1 cellular context compared by ENCODE assay signal in genomic region chr7:149261829-149262617, GRCh38.
TF ChIP-seq lines count a peak whose summit lies in the region.

TSS of gene ZNF783 (plus strand) at chr7:149262196. CDS start at chr7:149262334, 138 bp downstream.

TF ChIP-seq in K562, 482 proteins besides CTCF, POLR2A, EP300 and RAD21 (continued from another document and continues in another):
- TF ChIP-seq, protein P1, sequence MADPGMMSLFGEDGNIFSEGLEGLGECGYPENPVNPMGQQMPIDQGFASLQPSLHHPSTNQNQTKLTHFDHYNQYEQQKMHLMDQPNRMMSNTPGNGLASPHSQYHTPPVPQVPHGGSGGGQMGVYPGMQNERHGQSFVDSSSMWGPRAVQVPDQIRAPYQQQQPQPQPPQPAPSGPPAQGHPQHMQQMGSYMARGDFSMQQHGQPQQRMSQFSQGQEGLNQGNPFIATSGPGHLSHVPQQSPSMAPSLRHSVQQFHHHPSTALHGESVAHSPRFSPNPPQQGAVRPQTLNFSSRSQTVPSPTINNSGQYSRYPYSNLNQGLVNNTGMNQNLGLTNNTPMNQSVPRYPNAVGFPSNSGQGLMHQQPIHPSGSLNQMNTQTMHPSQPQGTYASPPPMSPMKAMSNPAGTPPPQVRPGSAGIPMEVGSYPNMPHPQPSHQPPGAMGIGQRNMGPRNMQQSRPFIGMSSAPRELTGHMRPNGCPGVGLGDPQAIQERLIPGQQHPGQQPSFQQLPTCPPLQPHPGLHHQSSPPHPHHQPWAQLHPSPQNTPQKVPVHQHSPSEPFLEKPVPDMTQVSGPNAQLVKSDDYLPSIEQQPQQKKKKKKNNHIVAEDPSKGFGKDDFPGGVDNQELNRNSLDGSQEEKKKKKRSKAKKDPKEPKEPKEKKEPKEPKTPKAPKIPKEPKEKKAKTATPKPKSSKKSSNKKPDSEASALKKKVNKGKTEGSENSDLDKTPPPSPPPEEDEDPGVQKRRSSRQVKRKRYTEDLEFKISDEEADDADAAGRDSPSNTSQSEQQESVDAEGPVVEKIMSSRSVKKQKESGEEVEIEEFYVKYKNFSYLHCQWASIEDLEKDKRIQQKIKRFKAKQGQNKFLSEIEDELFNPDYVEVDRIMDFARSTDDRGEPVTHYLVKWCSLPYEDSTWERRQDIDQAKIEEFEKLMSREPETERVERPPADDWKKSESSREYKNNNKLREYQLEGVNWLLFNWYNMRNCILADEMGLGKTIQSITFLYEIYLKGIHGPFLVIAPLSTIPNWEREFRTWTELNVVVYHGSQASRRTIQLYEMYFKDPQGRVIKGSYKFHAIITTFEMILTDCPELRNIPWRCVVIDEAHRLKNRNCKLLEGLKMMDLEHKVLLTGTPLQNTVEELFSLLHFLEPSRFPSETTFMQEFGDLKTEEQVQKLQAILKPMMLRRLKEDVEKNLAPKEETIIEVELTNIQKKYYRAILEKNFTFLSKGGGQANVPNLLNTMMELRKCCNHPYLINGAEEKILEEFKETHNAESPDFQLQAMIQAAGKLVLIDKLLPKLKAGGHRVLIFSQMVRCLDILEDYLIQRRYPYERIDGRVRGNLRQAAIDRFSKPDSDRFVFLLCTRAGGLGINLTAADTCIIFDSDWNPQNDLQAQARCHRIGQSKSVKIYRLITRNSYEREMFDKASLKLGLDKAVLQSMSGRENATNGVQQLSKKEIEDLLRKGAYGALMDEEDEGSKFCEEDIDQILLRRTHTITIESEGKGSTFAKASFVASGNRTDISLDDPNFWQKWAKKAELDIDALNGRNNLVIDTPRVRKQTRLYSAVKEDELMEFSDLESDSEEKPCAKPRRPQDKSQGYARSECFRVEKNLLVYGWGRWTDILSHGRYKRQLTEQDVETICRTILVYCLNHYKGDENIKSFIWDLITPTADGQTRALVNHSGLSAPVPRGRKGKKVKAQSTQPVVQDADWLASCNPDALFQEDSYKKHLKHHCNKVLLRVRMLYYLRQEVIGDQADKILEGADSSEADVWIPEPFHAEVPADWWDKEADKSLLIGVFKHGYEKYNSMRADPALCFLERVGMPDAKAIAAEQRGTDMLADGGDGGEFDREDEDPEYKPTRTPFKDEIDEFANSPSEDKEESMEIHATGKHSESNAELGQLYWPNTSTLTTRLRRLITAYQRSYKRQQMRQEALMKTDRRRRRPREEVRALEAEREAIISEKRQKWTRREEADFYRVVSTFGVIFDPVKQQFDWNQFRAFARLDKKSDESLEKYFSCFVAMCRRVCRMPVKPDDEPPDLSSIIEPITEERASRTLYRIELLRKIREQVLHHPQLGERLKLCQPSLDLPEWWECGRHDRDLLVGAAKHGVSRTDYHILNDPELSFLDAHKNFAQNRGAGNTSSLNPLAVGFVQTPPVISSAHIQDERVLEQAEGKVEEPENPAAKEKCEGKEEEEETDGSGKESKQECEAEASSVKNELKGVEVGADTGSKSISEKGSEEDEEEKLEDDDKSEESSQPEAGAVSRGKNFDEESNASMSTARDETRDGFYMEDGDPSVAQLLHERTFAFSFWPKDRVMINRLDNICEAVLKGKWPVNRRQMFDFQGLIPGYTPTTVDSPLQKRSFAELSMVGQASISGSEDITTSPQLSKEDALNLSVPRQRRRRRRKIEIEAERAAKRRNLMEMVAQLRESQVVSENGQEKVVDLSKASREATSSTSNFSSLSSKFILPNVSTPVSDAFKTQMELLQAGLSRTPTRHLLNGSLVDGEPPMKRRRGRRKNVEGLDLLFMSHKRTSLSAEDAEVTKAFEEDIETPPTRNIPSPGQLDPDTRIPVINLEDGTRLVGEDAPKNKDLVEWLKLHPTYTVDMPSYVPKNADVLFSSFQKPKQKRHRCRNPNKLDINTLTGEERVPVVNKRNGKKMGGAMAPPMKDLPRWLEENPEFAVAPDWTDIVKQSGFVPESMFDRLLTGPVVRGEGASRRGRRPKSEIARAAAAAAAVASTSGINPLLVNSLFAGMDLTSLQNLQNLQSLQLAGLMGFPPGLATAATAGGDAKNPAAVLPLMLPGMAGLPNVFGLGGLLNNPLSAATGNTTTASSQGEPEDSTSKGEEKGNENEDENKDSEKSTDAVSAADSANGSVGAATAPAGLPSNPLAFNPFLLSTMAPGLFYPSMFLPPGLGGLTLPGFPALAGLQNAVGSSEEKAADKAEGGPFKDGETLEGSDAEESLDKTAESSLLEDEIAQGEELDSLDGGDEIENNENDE (IDR thresholded peaks at IDR 0.05; ENCODE audit: low read depth, low read length), result no peak
- TF ChIP-seq SP2 (IDR thresholded peaks at IDR 0.05; ENCODE audit: extremely low read depth, low read depth, low read length, poor library complexity, severe bottlenecking) (no peak), ADNP (tag; IDR thresholded peaks at IDR 0.05) (no peak), TAF15 (IDR thresholded peaks at IDR 0.05; ENCODE audit: low read depth, low read length) (no peak), GTF2A2 (tag; IDR thresholded peaks at IDR 0.05) (no peak), PML (IDR thresholded peaks at IDR 0.05; ENCODE audit: low read length) (no peak), TBP (optimal IDR thresholded peaks at IDR 0.05; ENCODE audit: low read depth, low read length) (peak; percentile 60), NCOA2 (IDR thresholded peaks at IDR 0.05; ENCODE audit: partially characterized antibody in 2 of 2) (no peak), GABPB2 (CRISPR knock-in tag; conservative IDR thresholded peaks at IDR 0.05) (no peak), PHF8 (IDR thresholded peaks at IDR 0.05; ENCODE audit: borderline replicate concordance, low read length) (peak; percentile 66; the same call in 1 of the 2 replicates), C11orf30 (IDR thresholded peaks at IDR 0.05; ENCODE audit: low read depth) (no peak), HNRNPUL1 (IDR thresholded peaks at IDR 0.05; ENCODE audit: low read length) (no peak), GTF2B (IDR thresholded peaks at IDR 0.05; ENCODE audit: extremely low read depth, insufficient read length) (no peak), TCF7L2 (IDR thresholded peaks at IDR 0.05; ENCODE audit: low read depth, low read length) (no peak), SFPQ (IDR thresholded peaks at IDR 0.05; ENCODE audit: low read depth, low read length) (no peak), ZNF239 (CRISPR knock-in tag; IDR thresholded peaks at IDR 0.05) (no peak), ZNF197 (CRISPR knock-in tag; IDR thresholded peaks at IDR 0.05; ENCODE audit: low read depth) (no peak), HDGF (IDR thresholded peaks at IDR 0.05) (no peak), NUFIP1 (IDR thresholded peaks at IDR 0.05; ENCODE audit: partially characterized antibody) (no peak), ZNF57 (CRISPR knock-in tag; IDR thresholded peaks at IDR 0.05) (no peak), E2F8 (IDR thresholded peaks at IDR 0.05; ENCODE audit: low read depth, partially characterized antibody) (no peak), PKNOX1 (IDR thresholded peaks at IDR 0.05) (no peak), MIER1 (IDR thresholded peaks at IDR 0.05; ENCODE audit: low read depth) (no peak), KLF6 (CRISPR knock-in tag; IDR thresholded peaks at IDR 0.05; ENCODE audit: borderline replicate concordance) (no peak), PHF21A (IDR thresholded peaks at IDR 0.05; ENCODE audit: borderline replicate concordance, low read depth) (no peak), RBFOX2 (IDR thresholded peaks at IDR 0.05; ENCODE audit: low read depth, low read length) (peak; percentile 83), MYNN (IDR thresholded peaks at IDR 0.05) (no peak), MYNN (CRISPR knock-in tag; IDR thresholded peaks at IDR 0.05) (no peak)
- TF ChIP-seq, protein P2, sequence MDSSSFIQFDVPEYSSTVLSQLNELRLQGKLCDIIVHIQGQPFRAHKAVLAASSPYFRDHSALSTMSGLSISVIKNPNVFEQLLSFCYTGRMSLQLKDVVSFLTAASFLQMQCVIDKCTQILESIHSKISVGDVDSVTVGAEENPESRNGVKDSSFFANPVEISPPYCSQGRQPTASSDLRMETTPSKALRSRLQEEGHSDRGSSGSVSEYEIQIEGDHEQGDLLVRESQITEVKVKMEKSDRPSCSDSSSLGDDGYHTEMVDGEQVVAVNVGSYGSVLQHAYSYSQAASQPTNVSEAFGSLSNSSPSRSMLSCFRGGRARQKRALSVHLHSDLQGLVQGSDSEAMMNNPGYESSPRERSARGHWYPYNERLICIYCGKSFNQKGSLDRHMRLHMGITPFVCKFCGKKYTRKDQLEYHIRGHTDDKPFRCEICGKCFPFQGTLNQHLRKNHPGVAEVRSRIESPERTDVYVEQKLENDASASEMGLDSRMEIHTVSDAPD (CRISPR knock-in tag; IDR thresholded peaks at IDR 0.05), result no peak
- TF ChIP-seq, protein P3, sequence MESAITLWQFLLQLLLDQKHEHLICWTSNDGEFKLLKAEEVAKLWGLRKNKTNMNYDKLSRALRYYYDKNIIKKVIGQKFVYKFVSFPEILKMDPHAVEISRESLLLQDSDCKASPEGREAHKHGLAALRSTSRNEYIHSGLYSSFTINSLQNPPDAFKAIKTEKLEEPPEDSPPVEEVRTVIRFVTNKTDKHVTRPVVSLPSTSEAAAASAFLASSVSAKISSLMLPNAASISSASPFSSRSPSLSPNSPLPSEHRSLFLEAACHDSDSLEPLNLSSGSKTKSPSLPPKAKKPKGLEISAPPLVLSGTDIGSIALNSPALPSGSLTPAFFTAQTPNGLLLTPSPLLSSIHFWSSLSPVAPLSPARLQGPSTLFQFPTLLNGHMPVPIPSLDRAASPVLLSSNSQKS (CRISPR knock-in tag; IDR thresholded peaks at IDR 0.05), result no peak
- TF ChIP-seq, protein P4, sequence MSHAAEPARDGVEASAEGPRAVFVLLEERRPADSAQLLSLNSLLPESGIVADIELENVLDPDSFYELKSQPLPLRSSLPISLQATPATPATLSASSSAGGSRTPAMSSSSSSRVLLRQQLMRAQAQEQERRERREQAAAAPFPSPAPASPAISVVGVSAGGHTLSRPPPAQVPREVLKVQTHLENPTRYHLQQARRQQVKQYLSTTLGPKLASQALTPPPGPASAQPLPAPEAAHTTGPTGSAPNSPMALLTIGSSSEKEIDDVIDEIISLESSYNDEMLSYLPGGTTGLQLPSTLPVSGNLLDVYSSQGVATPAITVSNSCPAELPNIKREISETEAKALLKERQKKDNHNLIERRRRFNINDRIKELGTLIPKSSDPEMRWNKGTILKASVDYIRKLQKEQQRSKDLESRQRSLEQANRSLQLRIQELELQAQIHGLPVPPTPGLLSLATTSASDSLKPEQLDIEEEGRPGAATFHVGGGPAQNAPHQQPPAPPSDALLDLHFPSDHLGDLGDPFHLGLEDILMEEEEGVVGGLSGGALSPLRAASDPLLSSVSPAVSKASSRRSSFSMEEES (CRISPR knock-in tag; IDR thresholded peaks at IDR 0.05), result no peak
- TF ChIP-seq, protein P5, sequence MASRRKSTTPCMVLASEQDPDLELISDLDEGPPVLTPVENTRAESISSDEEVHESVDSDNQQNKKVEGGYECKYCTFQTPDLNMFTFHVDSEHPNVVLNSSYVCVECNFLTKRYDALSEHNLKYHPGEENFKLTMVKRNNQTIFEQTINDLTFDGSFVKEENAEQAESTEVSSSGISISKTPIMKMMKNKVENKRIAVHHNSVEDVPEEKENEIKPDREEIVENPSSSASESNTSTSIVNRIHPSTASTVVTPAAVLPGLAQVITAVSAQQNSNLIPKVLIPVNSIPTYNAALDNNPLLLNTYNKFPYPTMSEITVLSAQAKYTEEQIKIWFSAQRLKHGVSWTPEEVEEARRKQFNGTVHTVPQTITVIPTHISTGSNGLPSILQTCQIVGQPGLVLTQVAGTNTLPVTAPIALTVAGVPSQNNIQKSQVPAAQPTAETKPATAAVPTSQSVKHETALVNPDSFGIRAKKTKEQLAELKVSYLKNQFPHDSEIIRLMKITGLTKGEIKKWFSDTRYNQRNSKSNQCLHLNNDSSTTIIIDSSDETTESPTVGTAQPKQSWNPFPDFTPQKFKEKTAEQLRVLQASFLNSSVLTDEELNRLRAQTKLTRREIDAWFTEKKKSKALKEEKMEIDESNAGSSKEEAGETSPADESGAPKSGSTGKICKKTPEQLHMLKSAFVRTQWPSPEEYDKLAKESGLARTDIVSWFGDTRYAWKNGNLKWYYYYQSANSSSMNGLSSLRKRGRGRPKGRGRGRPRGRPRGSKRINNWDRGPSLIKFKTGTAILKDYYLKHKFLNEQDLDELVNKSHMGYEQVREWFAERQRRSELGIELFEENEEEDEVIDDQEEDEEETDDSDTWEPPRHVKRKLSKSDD (conservative IDR thresholded peaks at IDR 0.05; ENCODE audit: low read length), result no peak
